13 cellular contexts compared by ENCODE assay signal in genomic region chr2:65661980-65662653, GRCh38.
DNase-seq lines count a peak whose midpoint lies in the region; ATAC-seq, FAIRE-seq and TF ChIP-seq lines count a peak whose summit lies in the region.
"Had no signal": no experiment of that assay in that cellular context is flagged by ENCODE, and none has a peak within 500 bp of the region (broad histone marks: within the 10 kb centered on the region; RNA-seq: fewer than 3 reads in every experiment).

No MANE protein-coding gene starts in this region.

- peaks cover 14% of the 10 kb centered on the region for H3K4me1 ChIP-seq in stomach smooth muscle (ENCODE audit: control insufficient read depth, insufficient read depth, low read length)
- H3K4me1 ChIP-seq: body of pancreas had no signal

- peak overlapping the region; percentile 37 for H3K4me3 ChIP-seq in WI38 (ENCODE audit: low read depth, low read length)
- H3K4me3 ChIP-seq in stomach smooth muscle (ENCODE audit: low read length in 2 of 2): peak overlapping the region; percentile 44 to 66
- H3K4me3 ChIP-seq: body of pancreas had no signal

- H3K9me3 Mint-ChIP-seq in activated CD8-positive, alpha-beta memory T cell treated with anti-CD3 and anti-CD28 coated beads, Interleukin-2, amount 10 ng/mL, durations not matched to agents 7 days and 5 days (ENCODE audit: low read depth): no peaks in the 10 kb centered on the region

- DNase-seq in H54 (ENCODE audit: insufficient read length, low spot score) (peak; percentile 19), left kidney (ENCODE audit: low read depth, low spot score) (peak; percentile 45), GM10266 (ENCODE audit: extremely low spot score) (no peak)
- no peak for DNase-seq in activated CD8-positive, alpha-beta memory T cell treated with anti-CD3 and anti-CD28 coated beads, Interleukin-2, amount 10 ng/mL, durations not matched to agents 7 days and 5 days
- DNase-seq: activated CD4-positive, alpha-beta T cell treated with anti-CD3 and anti-CD28 coated beads for 4 hours; body of pancreas; NCI-H2029; retina; stimulated activated naive CD8-positive, alpha-beta T cell treated with anti-CD3 and anti-CD28 coated beads, Interleukin-15, Interleukin-2, amounts not matched to agents 100 U/mL and 50 U/mL, for 24 hours had no signal

- no peak for TF ChIP-seq CTCF in WI38 (IDR thresholded peaks at IDR 0.05; ENCODE audit: low read depth, low read length)
- no peak for TF ChIP-seq CTCF in GM10266 (IDR thresholded peaks at IDR 0.05; ENCODE audit: control insufficient read depth, insufficient read depth, low read depth, missing control alignments)

- H3K4me3 Mint-ChIP-seq in activated CD8-positive, alpha-beta memory T cell treated with anti-CD3 and anti-CD28 coated beads, Interleukin-2, amount 10 ng/mL, durations not matched to agents 7 days and 5 days: no peak overlapping the region

- no peak overlapping the region for H3K27ac Mint-ChIP-seq in activated CD8-positive, alpha-beta memory T cell treated with anti-CD3 and anti-CD28 coated beads, Interleukin-2, amount 10 ng/mL, durations not matched to agents 7 days and 5 days

- H3K36me3 ChIP-seq in stomach smooth muscle (ENCODE audit: control insufficient read depth in 2 of 2, insufficient read depth in 2 of 2, low read length in 2 of 2): no peaks in the 10 kb centered on the region

- no peak for ATAC-seq in activated CD8-positive, alpha-beta memory T cell treated with anti-CD3 and anti-CD28 coated beads, Interleukin-2, amount 10 ng/mL, durations not matched to agents 7 days and 5 days
- no peak for ATAC-seq in HG03460 (IDR thresholded peaks at IDR 0.05; ENCODE audit: unreplicated experiment)
- ATAC-seq: body of pancreas; stimulated activated naive CD8-positive, alpha-beta T cell treated with anti-CD3 and anti-CD28 coated beads, Interleukin-15, Interleukin-2, amounts not matched to agents 100 U/mL and 50 U/mL, for 24 hours had no signal

- peak overlapping the region in 1 of 2 donors; percentile 16 for H3K9ac ChIP-seq in stomach smooth muscle (ENCODE audit: low read length in 2 of 2)
- H3K9ac ChIP-seq: KMS-11 had no signal

- no peaks in the 10 kb centered on the region for H3K27me3 ChIP-seq in stomach smooth muscle (ENCODE audit: control insufficient read depth in 1 of 2, insufficient read depth in 2 of 2, low read length in 2 of 2)
- H3K27me3 ChIP-seq: body of pancreas had no signal

- H3K9me3 ChIP-seq in stomach smooth muscle (ENCODE audit: control insufficient read depth in 2 of 2, low read length in 2 of 2): no peaks in the 10 kb centered on the region
- H3K9me3 ChIP-seq: body of pancreas had no signal

- H3K27me3 Mint-ChIP-seq in activated CD8-positive, alpha-beta memory T cell treated with anti-CD3 and anti-CD28 coated beads, Interleukin-2, amount 10 ng/mL, durations not matched to agents 7 days and 5 days: peaks cover 13% of the 10 kb centered on the region

- TF ChIP-seq POLR2A in H54 (IDR thresholded peaks at IDR 0.05; ENCODE audit: low read depth, low read length): no peak

- FAIRE-seq in H54 (lab: Jason Lieb, UNC): no peak

- peaks cover 11% of the 10 kb centered on the region for H3K4me1 Mint-ChIP-seq in activated CD8-positive, alpha-beta memory T cell treated with anti-CD3 and anti-CD28 coated beads, Interleukin-2, amount 10 ng/mL, durations not matched to agents 7 days and 5 days

- H3K36me3 Mint-ChIP-seq in activated CD8-positive, alpha-beta memory T cell treated with anti-CD3 and anti-CD28 coated beads, Interleukin-2, amount 10 ng/mL, durations not matched to agents 7 days and 5 days: no peaks in the 10 kb centered on the region

- CTCF ChIA-PET in activated CD8-positive, alpha-beta memory T cell treated with anti-CD3 and anti-CD28 coated beads, Interleukin-2, amount 10 ng/mL, durations not matched to agents 7 days and 5 days (lab: Charles Lee): no interaction called here

- H3K27ac ChIP-seq in stomach smooth muscle (ENCODE audit: low read length): no peak overlapping the region
- H3K27ac ChIP-seq: body of pancreas, KMS-11 had no signal

Comparison
In these comparisons a context has a peak if more than half of its experiments do, and no peak if none do; other contexts are left out.
1. DNase-seq: peak in H54 (single experiment) and left kidney (single experiment); none in GM10266 (single experiment) and activated CD8-positive, alpha-beta memory T cell treated with anti-CD3 and anti-CD28 coated beads, Interleukin-2, amount 10 ng/mL, durations not matched to agents 7 days and 5 days (single experiment).